37 cellular contexts compared by ENCODE assay signal in the genomic region with DNA sequence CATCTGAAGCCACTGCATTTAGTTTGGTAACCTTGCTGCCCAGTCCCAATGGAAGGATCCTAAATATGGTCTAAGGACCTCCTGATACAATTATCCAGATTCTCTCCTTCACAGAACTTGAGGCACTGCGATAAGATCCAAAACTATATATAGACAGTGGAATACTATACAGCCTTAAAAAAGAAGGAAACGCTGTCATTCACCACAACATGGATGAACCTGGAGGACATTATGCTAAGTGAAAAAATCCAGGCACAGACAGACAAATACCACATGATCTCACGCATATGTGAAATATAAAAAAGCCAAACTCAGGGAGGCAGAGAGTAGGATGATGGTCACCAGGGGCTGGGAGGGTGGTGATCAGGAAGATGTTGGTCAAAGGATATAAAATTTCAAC. TPM values are rescaled to one million over a fixed set of nuclear protein-coding genes. Genes with fewer than 3 reads are reported as not detected.
"Had no signal": no experiment of that assay in that cellular context is flagged by ENCODE, and none has a peak within 500 bp of the region (broad histone marks: within the 10 kb centered on the region; RNA-seq: fewer than 3 reads in every experiment).

No MANE protein-coding gene starts in this region.

- H3K4me3 ChIP-seq: adrenal gland, ascending aorta, body of pancreas, cardiac muscle cell had no signal

- H3K27ac ChIP-seq: adrenal gland, ascending aorta, body of pancreas, brain microvascular endothelial cell, cardiac muscle cell had no signal

- H3K9me3 ChIP-seq: adrenal gland, ascending aorta, body of pancreas had no signal

- ATAC-seq: activated naive CD4-positive, alpha-beta T cell treated with anti-CD3 and anti-CD28 coated beads, Interleukin-2, amount 50 U/mL, for 72 hours; activated naive CD8-positive, alpha-beta T cell treated with anti-CD3 and anti-CD28 coated beads, Interleukin-2, amount 50 U/mL, for 24 hours; activated T-cell treated with anti-CD3 and anti-CD28 coated beads, Interleukin-2, amount 50 U/mL, for 4 hours; activated T-cell treated with anti-CD3 and anti-CD28 coated beads, Interleukin-2, amount 50 U/mL, for 72 hours; activated T-helper 17 cell treated with anti-CD3 and anti-CD28 coated beads, Interleukin-2, amount 50 U/mL, for 72 hours; body of pancreas had no signal

- H3K27me3 ChIP-seq: adrenal gland, ascending aorta, body of pancreas, brain microvascular endothelial cell, cardiac muscle cell had no signal

- FAIRE-seq: astrocyte, bronchial epithelial cell had no signal

- H3K36me3 ChIP-seq: adrenal gland, ascending aorta, brain microvascular endothelial cell, cardiac muscle cell had no signal

- H3K4me1 ChIP-seq: adrenal gland, body of pancreas had no signal

- DNase-seq: activated effector memory CD4-positive, alpha-beta T cell treated with anti-CD3 and anti-CD28 coated beads, Interleukin-2, amount 50 U/mL, for 16 hours; activated effector memory CD4-positive, alpha-beta T cell treated with Interleukin-2 at 50 U/mL for 16 hours; activated gamma-delta T cell; activated gamma-delta T cell treated with Interleukin-2 at 50 U/mL for 16 hours; activated naive CD4-positive, alpha-beta T cell; activated naive CD4-positive, alpha-beta T cell treated with anti-CD3 and anti-CD28 coated beads for 36 hours; activated naive CD4-positive, alpha-beta T cell treated with anti-CD3 and anti-CD28 coated beads, Interleukin-2, amount 10 ng/mL, durations not matched to agents 7 days and 5 days; activated naive CD4-positive, alpha-beta T cell treated with anti-CD3 and anti-CD28 coated beads, Interleukin-2, amount 50 U/mL, for 16 hours; activated naive CD4-positive, alpha-beta T cell treated with Interleukin-2 at 50 U/mL for 16 hours; activated naive CD8-positive, alpha-beta T cell treated with anti-CD3 and anti-CD28 coated beads for 36 hours; activated naive CD8-positive, alpha-beta T cell treated with anti-CD3 and anti-CD28 coated beads, Interleukin-2, amount 10 ng/mL, durations not matched to agents 7 days and 5 days; activated naive CD8-positive, alpha-beta T cell treated with anti-CD3 and anti-CD28 coated beads, Interleukin-2, amount 50 U/mL, for 24 hours; activated T-cell treated with anti-CD3 and anti-CD28 coated beads, Interleukin-2, amount 50 U/mL, for 1 hour; activated T-cell treated with anti-CD3 and anti-CD28 coated beads, Interleukin-2, amount 50 U/mL, for 24 hours; activated T-cell treated with anti-CD3 and anti-CD28 coated beads, Interleukin-2, amount 50 U/mL, for 4 hours; activated T-cell treated with anti-CD3 and anti-CD28 coated beads, Interleukin-2, amount 50 U/mL, for 48 hours; activated T-cell treated with anti-CD3 and anti-CD28 coated beads, Interleukin-2, amount 50 U/mL, for 72 hours; amniotic stem cell; amygdala; anterior cingulate cortex; aorta; body of pancreas; brain microvascular endothelial cell; caudate nucleus; central memory CD4-positive, alpha-beta T cell; cerebellar nuclear complex had no signal

RNA-seq across cellular contexts. Expression of gene IL4, which starts 2.8 kb away (rescaled TPM):
- total RNA-seq: activated naive CD4-positive, alpha-beta T cell treated with anti-CD3 and anti-CD28 coated beads for 36 hours; activated naive CD4-positive, alpha-beta T cell treated with anti-CD3 and anti-CD28 coated beads, Interleukin-2, amount 50 U/mL, for 72 hours; activated naive CD8-positive, alpha-beta T cell treated with anti-CD3 and anti-CD28 coated beads for 36 hours; activated T-helper 17 cell treated with anti-CD3 and anti-CD28 coated beads, Interleukin-2, amount 50 U/mL, for 72 hours; adrenal gland; aorta; ascending aorta; astrocyte; body of pancreas; bronchial epithelial cell; cardiac muscle cell; cardiac septum; cerebellum; chondrocyte had no signal
- polyA plus RNA-seq: adipose tissue, adrenal gland, aorta, cardiac muscle cell had no signal

RNA-seq across cellular contexts. Expression of gene IL13, which starts 13.0 kb away (rescaled TPM):
- total RNA-seq: aorta, ascending aorta, astrocyte, body of pancreas, bronchial epithelial cell, cardiac muscle cell, cardiac septum, cerebellum, chondrocyte had no signal
- polyA plus RNA-seq: cardiac muscle cell had no signal
